ENCODE assay signal across 20 cellular contexts in the genomic region with DNA sequence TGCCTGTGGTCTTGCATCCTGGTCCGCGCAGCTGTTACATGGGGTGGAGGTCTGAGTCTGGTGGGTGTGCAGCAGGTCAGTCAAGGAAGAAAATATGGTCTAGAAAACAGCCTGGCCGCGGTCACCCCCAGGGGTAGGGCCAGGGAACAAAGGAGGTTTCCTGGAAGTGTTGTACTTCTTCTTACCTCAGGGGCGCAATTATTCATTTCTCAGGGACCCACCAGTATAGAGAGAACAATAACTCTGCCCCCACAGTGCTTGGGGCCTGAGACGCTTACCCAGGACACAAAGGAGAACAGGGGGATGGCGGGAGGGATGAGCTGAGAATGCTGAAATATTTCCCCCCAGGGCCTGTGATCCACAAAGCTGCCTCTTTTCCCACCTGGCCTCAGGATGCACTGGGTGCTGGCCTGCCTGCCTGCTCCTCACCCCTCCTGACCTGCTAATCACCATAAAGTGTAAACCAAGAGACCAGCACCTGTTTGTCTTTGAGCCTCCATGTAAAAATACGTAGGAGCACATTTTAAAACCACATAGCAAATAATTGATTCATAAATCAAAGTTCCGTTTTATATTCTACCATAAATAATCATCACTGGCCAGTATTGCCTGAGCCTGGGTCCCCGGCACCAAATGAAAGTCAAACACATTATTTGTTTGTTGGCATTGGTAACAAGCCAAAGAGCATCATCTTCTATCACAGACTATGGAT.
DNase-seq lines count a peak whose midpoint lies in the region; ATAC-seq, FAIRE-seq and TF ChIP-seq lines count a peak whose summit lies in the region.
"Had no signal": no experiment of that assay in that cellular context is flagged by ENCODE, and none has a peak within 500 bp of the region (broad histone marks: within the 10 kb centered on the region; RNA-seq: fewer than 3 reads in every experiment).

No MANE protein-coding gene starts in this region.

- POLR2A ChIA-PET in HepG2 (lab: Yijun Ruan, JAX), result no interaction called here

- H2AFZ ChIP-seq in HepG2 (ENCODE audit: low read length), result no peak overlapping the region

- no TSS peak for BruUV-seq in HepG2 (replicated peaks; lab: Mats Ljungman, UMichigan)

- H3K9ac ChIP-seq in HepG2 (ENCODE audit: insufficient read depth, low read depth, low read length), result no peak overlapping the region

- no peak overlapping the region for H3K4me2 ChIP-seq in HepG2 (ENCODE audit: low read depth, low read length)

- H3K4me3 Mint-ChIP-seq in mesothelial cell of epicardium (no peak overlapping the region), type B pancreatic cell (no peak overlapping the region)
- H3K4me3 Mint-ChIP-seq: activated CD8-positive, alpha-beta T cell treated with anti-CD3 and anti-CD28 coated beads, Interleukin-2, amount 10 ng/mL, durations not matched to agents 7 days and 5 days; stimulated activated naive B cell treated with anti-CD40 and anti-IgM and Interleukin-4, amounts not matched to agents 10 μg/mL and 1 μg/mL and 100 μg/mL, for 72 hours had no signal

- no peak for TF ChIP-seq CTCF in heart left ventricle (IDR thresholded peaks at IDR 0.05)
- no peak for TF ChIP-seq CTCF in mesothelial cell of epicardium (IDR thresholded peaks at IDR 0.05; ENCODE audit: unreplicated experiment)
- TF ChIP-seq CTCF in type B pancreatic cell (conservative IDR thresholded peaks at IDR 0.05), result no peak
- no peak for TF ChIP-seq CTCF in HepG2 (CRISPR knock-in tag; IDR thresholded peaks at IDR 0.05)

- TF ChIP-seq RAD21 in HepG2 (CRISPR knock-in tag; IDR thresholded peaks at IDR 0.05), result no peak

- no peak for DNase-seq in heart left ventricle
- DNase-seq in Right ventricle myocardium superior, result no peak
- peak; percentile 2 for DNase-seq in amniotic stem cell (lab: John Stamatoyannopoulos, UW)
- no peak for DNase-seq in mesothelial cell of epicardium (ENCODE audit: low spot score in 2 of 2, unreplicated experiment in 2 of 2)
- no peak for DNase-seq in type B pancreatic cell (ENCODE audit: extremely low spot score, unreplicated experiment)
- DNase-seq in NCI-H2171 (lab: John Stamatoyannopoulos, UW), result no peak
- DNase-seq in effector CD4-positive, alpha-beta T cell, result no peak
- no peak for DNase-seq in HepG2 (ENCODE audit: low spot score)
- DNase-seq: activated CD8-positive, alpha-beta T cell treated with anti-CD3 and anti-CD28 coated beads, Interleukin-2, amount 10 ng/mL, durations not matched to agents 7 days and 5 days; glutamatergic neuron; KBM-7; mucosa of descending colon; NCI-H1092 treated with DMSO at 0.1 percent for 48 hours; NCI-H2171 treated with DMSO at 0.1 percent for 48 hours; spleen; stimulated activated naive B cell treated with anti-CD40 and anti-IgM and Interleukin-4, amounts not matched to agents 10 μg/mL and 1 μg/mL and 100 μg/mL, for 72 hours had no signal

- H3K4me1 ChIP-seq in heart left ventricle, result peaks cover 14 to 50% (median 37%) of the 10 kb centered on the region in 12 donors
- no peaks in the 10 kb centered on the region for H3K4me1 ChIP-seq in HepG2 (ENCODE audit: insufficient read depth, low read length)

- H3K79me2 ChIP-seq in HepG2 (ENCODE audit: insufficient read depth, low read length), result no peaks in the 10 kb centered on the region

- H3K27me3 Mint-ChIP-seq in mesothelial cell of epicardium (ENCODE audit: low read depth) (no peaks in the 10 kb centered on the region), type B pancreatic cell (peaks cover 16% of the 10 kb centered on the region)

- H3K36me3 Mint-ChIP-seq in mesothelial cell of epicardium (no peaks in the 10 kb centered on the region), type B pancreatic cell (no peaks in the 10 kb centered on the region)

- H3K27ac Mint-ChIP-seq in mesothelial cell of epicardium, result peak overlapping the region; percentile 68
- peak overlapping the region; percentile 72 for H3K27ac Mint-ChIP-seq in type B pancreatic cell
- H3K27ac Mint-ChIP-seq: activated CD8-positive, alpha-beta T cell treated with anti-CD3 and anti-CD28 coated beads, Interleukin-2, amount 10 ng/mL, durations not matched to agents 7 days and 5 days had no signal

- no peaks in the 10 kb centered on the region for H3K27me3 ChIP-seq in heart left ventricle
- H3K27me3 ChIP-seq in HepG2 (ENCODE audit: control insufficient read depth in 1 of 2, insufficient read depth in 2 of 2, low read length in 2 of 2), result peaks cover 2 to 19% of the 10 kb centered on the region in 2 experiments; a peak in 3 of 5 replicates
- H3K27me3 ChIP-seq: spleen had no signal

- H3K36me3 ChIP-seq in heart left ventricle, result no peaks in the 10 kb centered on the region
- no peaks in the 10 kb centered on the region for H3K36me3 ChIP-seq in HepG2 (replicated peaks in 1 of 2; ENCODE audit: control insufficient read depth in 1 of 2, insufficient read depth in 2 of 2, low read length in 2 of 2)
- H3K36me3 ChIP-seq: spleen had no signal

- CTCF ChIA-PET in HepG2 (lab: Yijun Ruan, JAX; ENCODE audit: low intra/inter-chr PET ratio, low total read pairs), result no interaction called here

- peak overlapping the region in 8 of 12 donors; percentile 23 to 92 (median 76) for H3K27ac ChIP-seq in heart left ventricle
- H3K27ac ChIP-seq in HepG2 (ENCODE audit: extremely low read length, insufficient read depth, low read length), result no peak overlapping the region
- H3K27ac ChIP-seq: HL-60 had no signal

- peaks cover 25% of the 10 kb centered on the region for H3K4me1 Mint-ChIP-seq in mesothelial cell of epicardium
- peaks cover 12% of the 10 kb centered on the region for H3K4me1 Mint-ChIP-seq in type B pancreatic cell (ENCODE audit: unreplicated experiment)

- WGBS in heart left ventricle, 4 donors, result 85 to 92% (median 91%) methylated on average over 10 of the region's 10 CpGs
- 43% methylated on average over 10 of the region's 10 CpGs for WGBS in HepG2 (ENCODE audit: low lambda C conversion rate)

- TF ChIP-seq EP300 in HepG2 (IDR thresholded peaks at IDR 0.05; ENCODE audit: low read depth in 2 of 2, low read length in 2 of 2), result no peak
- no peak for TF ChIP-seq EP300 in HepG2 (CRISPR knock-in tag; IDR thresholded peaks at IDR 0.05; ENCODE audit: borderline replicate concordance)

- TF ChIP-seq POLR2A in heart left ventricle (IDR thresholded peaks at IDR 0.05) (no peak), HepG2 (IDR thresholded peaks at IDR 0.05; ENCODE audit: insufficient read depth in 1 of 2, low read depth in 2 of 2, low read length in 2 of 2) (no peak)

- FAIRE-seq in HepG2 (lab: Jason Lieb, UNC), result no peak
- FAIRE-seq: endothelial cell of umbilical vein, GM12891, keratinocyte had no signal

- intact Hi-C loops in heart left ventricle (cut with DNase I), result no loop called here
- intact Hi-C loops in Right ventricle myocardium superior (cut with DNase I), result no loop called here
- intact Hi-C loops in HepG2 (cut with micrococcal nuclease; ENCODE audit: unreplicated experiment), result no loop called here

- H3K4me3 ChIP-seq in heart left ventricle, result no peak overlapping the region
- H3K4me3 ChIP-seq in HepG2 (replicated peaks in 1 of 3; ENCODE audit: insufficient read depth in 1 of 3, low read depth in 2 of 3, low read length in 3 of 3), result no peak overlapping the region
- H3K4me3 ChIP-seq: mucosa of descending colon, spleen had no signal

- H3K9me3 ChIP-seq in heart left ventricle (peaks cover 0 to 17% (median 0%) of the 10 kb centered on the region in 12 donors), HepG2 (ENCODE audit: low read length) (no peaks in the 10 kb centered on the region)
- H3K9me3 ChIP-seq: mucosa of descending colon had no signal

- in situ Hi-C loops in HepG2 (cut with HindIII; ENCODE audit: extremely low pct_ligation_motif_present, low pct_unique_long_range_greater_than_20kb), result no loop called here

- ATAC-seq in heart left ventricle, result no peak
- ATAC-seq in Right ventricle myocardium superior (ENCODE audit: poor library complexity), result no peak
- no peak for ATAC-seq in HepG2
- ATAC-seq: activated CD8-positive, alpha-beta T cell treated with anti-CD3 and anti-CD28 coated beads, Interleukin-2, amount 10 ng/mL, durations not matched to agents 7 days and 5 days; stimulated activated naive B cell treated with anti-CD40 and anti-IgM and Interleukin-4, amounts not matched to agents 10 μg/mL and 1 μg/mL and 100 μg/mL, for 72 hours had no signal

- H3K9me3 Mint-ChIP-seq in mesothelial cell of epicardium (peaks cover 9% of the 10 kb centered on the region), type B pancreatic cell (peaks cover 6% of the 10 kb centered on the region)

- no peaks in the 10 kb centered on the region for H4K20me1 ChIP-seq in HepG2 (ENCODE audit: insufficient read depth, low read length)

TF ChIP-seq in HepG2, 621 proteins besides CTCF, POLR2A, EP300 and RAD21 (continues in another document):
- no peak for TF ChIP-seq ZNF552 (CRISPR knock-in tag; IDR thresholded peaks at IDR 0.05; ENCODE audit: borderline replicate concordance)
- TF ChIP-seq HNF4G (IDR thresholded peaks at IDR 0.05; ENCODE audit: borderline replicate concordance, low read depth, low read length), result no peak
- no peak for TF ChIP-seq HNF4G (CRISPR knock-in tag; IDR thresholded peaks at IDR 0.05; ENCODE audit: borderline replicate concordance, low read depth)
- no peak for TF ChIP-seq YEATS4 (CRISPR knock-in tag; IDR thresholded peaks at IDR 0.05; ENCODE audit: borderline replicate concordance)
- TF ChIP-seq, protein P1, sequence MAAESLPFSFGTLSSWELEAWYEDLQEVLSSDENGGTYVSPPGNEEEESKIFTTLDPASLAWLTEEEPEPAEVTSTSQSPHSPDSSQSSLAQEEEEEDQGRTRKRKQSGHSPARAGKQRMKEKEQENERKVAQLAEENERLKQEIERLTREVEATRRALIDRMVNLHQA (CRISPR knock-in tag; IDR thresholded peaks at IDR 0.05), result no peak
- no peak for TF ChIP-seq NCOA5 (CRISPR knock-in tag; IDR thresholded peaks at IDR 0.05)
